8 cellular contexts compared by ENCODE assay signal in the genomic region with DNA sequence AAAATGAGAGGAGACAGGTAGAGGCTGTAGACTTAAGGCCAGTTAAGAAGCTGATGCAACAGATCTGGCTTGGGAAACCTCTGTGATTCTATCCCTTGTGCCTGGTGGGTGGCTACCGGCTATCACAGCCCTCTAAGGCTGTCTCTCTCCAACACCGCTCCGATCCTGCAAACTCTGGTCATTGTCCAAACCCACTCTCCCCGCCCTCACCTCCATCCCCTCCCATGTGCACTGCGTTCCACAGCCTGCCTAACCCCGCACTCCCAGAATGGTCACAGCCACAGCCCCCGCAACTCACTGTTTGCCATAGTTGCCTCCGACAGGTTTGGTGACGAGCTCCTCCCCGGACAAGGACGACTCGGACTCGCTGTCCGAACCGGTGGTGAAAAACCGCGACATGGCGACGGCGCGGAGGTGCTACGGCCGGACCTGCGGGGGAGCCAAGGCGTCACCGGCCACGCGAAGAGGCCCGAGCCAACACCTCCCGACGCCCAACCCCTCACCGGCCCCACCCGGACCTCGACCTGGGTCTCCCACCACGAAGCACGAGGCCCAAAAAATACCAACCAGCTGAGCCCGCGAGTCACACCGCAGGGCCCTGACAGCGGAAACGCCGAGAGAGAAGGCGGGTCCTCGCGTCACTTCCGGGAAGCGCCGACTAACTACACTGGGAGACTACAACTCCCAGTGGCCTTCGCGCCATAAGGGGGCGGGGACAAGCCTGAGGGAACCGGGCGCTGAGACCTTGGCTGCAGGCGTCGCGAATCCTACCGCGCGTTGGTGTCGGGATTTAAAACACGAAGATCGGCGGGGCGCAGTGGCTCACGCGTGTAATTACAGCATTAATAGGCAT. TPM values are rescaled to one million over a fixed set of nuclear protein-coding genes. Genes with fewer than 3 reads are reported as not detected.
A peak's percentile ranks its signal among the peaks of the same experiment; 100 is the strongest.
DNase-seq lines count a peak whose midpoint lies in the region; ATAC-seq, FAIRE-seq and TF ChIP-seq lines count a peak whose summit lies in the region.
"Not testable (repeated sequence)": the region's sequence is repeated elsewhere in the genome, so short reads cannot be mapped to it uniquely, and the experiment has no call there.

A gene with protein sequence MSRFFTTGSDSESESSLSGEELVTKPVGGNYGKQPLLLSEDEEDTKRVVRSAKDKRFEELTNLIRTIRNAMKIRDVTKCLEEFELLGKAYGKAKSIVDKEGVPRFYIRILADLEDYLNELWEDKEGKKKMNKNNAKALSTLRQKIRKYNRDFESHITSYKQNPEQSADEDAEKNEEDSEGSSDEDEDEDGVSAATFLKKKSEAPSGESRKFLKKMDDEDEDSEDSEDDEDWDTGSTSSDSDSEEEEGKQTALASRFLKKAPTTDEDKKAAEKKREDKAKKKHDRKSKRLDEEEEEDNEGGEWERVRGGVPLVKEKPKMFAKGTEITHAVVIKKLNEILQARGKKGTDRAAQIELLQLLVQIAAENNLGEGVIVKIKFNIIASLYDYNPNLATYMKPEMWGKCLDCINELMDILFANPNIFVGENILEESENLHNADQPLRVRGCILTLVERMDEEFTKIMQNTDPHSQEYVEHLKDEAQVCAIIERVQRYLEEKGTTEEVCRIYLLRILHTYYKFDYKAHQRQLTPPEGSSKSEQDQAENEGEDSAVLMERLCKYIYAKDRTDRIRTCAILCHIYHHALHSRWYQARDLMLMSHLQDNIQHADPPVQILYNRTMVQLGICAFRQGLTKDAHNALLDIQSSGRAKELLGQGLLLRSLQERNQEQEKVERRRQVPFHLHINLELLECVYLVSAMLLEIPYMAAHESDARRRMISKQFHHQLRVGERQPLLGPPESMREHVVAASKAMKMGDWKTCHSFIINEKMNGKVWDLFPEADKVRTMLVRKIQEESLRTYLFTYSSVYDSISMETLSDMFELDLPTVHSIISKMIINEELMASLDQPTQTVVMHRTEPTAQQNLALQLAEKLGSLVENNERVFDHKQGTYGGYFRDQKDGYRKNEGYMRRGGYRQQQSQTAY (minus strand): TSS at position 622 of the 853 bp plus-strand sequence. CDS start 223 bp downstream, at position 399.

- DNase-seq in GM18507 (ENCODE audit: extremely low spot score, insufficient read length, low read depth); brain microvascular endothelial cell; left cardiac atrium; ureter (ENCODE audit: low spot score): not testable (repeated sequence)

- H3K27ac ChIP-seq in brain microvascular endothelial cell, result not testable (repeated sequence)

- H3K36me3 ChIP-seq in brain microvascular endothelial cell (replicated peaks); neuron (ENCODE audit: insufficient read depth, low read length): not testable (repeated sequence)

- not testable (repeated sequence) for TF ChIP-seq CTCF in brain microvascular endothelial cell (IDR thresholded peaks at IDR 0.05; ENCODE audit: low read depth, low read length, missing control alignments)

- H3K4me1 ChIP-seq in neuron (ENCODE audit: insufficient read depth, low read length), result not testable (repeated sequence)

- peak; percentile 95 for ATAC-seq in GM21825 (IDR thresholded peaks at IDR 0.05; ENCODE audit: unreplicated experiment)
- peak; percentile 96 for ATAC-seq in HG03378 (IDR thresholded peaks at IDR 0.05; ENCODE audit: unreplicated experiment)
- peak; percentile 100 for ATAC-seq in SK-N-SH treated with all-trans-retinoic acid at 6 μM for 48 hours
- ATAC-seq in left cardiac atrium, result peak; percentile 100

- H3K4me3 ChIP-seq in brain microvascular endothelial cell (ENCODE audit: low read depth, low read length) (peak within 1 kb of the TSS; percentile 41), neuron (ENCODE audit: low read length) (peak within 1 kb of the TSS; percentile 45)

- intact Hi-C loops in left cardiac atrium (cut with DNase I), result not testable (repeated sequence)

- H3K9me3 ChIP-seq in neuron (ENCODE audit: low read length), result not testable (repeated sequence)

- H3K27me3 ChIP-seq in brain microvascular endothelial cell (replicated peaks); neuron (ENCODE audit: insufficient read depth, low read length): not testable (repeated sequence)

- peak; percentile 97 for FAIRE-seq in GM18507 (lab: Jason Lieb, UNC)

- H2AFZ ChIP-seq in neuron (ENCODE audit: low read depth, low read length), result not testable (repeated sequence)

- in situ Hi-C loops in brain microvascular endothelial cell (cut with HindIII; ENCODE audit: low pct_ligation_motif_present, low sequenced_read_pairs), result not testable (repeated sequence)

RNA-seq across cellular contexts. Expression of the gene that starts here (rescaled TPM):
- total RNA-seq in left cardiac atrium (10 to 100 TPM; 17.2 to 32.4 TPM), ureter (88.3 TPM)
